In the genomic region with DNA sequence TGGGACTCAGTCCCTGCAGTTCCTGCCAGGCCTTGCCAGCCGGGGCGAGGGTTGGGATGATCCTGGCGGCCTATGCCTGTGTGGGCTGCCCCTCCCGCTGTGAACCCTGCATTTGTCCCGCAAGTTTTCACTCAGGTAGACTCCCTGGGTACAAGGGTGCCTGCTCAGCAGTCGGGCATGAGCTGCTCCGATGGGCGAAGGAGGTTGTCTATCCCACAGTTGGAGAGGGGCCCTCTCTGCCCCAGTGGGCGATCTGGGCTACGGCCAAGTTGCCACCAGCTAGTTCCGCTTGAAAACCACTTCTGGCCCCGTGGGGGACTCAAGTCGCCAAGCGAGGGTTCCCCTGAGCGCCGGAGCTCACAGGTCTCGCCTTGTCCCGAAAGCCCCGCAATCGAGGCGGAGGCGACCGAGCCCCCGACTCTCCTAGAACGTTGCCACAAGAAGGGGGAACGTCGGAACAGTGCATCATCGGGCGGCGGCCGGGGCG, we compare ENCODE assay signal across 1 cellular context.
TF ChIP-seq lines count a peak whose summit lies in the region.

No MANE protein-coding gene starts in this region.

TF ChIP-seq in HepG2, 621 proteins besides CTCF, POLR2A, EP300 and RAD21 (continued from another document and continues in another):
- TF ChIP-seq, protein P1, sequence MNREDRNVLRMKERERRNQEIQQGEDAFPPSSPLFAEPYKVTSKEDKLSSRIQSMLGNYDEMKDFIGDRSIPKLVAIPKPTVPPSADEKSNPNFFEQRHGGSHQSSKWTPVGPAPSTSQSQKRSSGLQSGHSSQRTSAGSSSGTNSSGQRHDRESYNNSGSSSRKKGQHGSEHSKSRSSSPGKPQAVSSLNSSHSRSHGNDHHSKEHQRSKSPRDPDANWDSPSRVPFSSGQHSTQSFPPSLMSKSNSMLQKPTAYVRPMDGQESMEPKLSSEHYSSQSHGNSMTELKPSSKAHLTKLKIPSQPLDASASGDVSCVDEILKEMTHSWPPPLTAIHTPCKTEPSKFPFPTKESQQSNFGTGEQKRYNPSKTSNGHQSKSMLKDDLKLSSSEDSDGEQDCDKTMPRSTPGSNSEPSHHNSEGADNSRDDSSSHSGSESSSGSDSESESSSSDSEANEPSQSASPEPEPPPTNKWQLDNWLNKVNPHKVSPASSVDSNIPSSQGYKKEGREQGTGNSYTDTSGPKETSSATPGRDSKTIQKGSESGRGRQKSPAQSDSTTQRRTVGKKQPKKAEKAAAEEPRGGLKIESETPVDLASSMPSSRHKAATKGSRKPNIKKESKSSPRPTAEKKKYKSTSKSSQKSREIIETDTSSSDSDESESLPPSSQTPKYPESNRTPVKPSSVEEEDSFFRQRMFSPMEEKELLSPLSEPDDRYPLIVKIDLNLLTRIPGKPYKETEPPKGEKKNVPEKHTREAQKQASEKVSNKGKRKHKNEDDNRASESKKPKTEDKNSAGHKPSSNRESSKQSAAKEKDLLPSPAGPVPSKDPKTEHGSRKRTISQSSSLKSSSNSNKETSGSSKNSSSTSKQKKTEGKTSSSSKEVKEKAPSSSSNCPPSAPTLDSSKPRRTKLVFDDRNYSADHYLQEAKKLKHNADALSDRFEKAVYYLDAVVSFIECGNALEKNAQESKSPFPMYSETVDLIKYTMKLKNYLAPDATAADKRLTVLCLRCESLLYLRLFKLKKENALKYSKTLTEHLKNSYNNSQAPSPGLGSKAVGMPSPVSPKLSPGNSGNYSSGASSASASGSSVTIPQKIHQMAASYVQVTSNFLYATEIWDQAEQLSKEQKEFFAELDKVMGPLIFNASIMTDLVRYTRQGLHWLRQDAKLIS (CRISPR knock-in tag; IDR thresholded peaks at IDR 0.05): 0 out of 2 replicates have a peak, but pooled peaks have one; percentile 12
- TF ChIP-seq DNMT3B (CRISPR knock-in tag; conservative IDR thresholded peaks at IDR 0.05) (no peak), ZBTB7B (CRISPR knock-in tag; IDR thresholded peaks at IDR 0.05) (no peak), ZFP62 (CRISPR knock-in tag; IDR thresholded peaks at IDR 0.05) (0 out of 2 replicates have a peak, but pooled peaks have one; percentile 16), ASH2L (IDR thresholded peaks at IDR 0.05; ENCODE audit: insufficient read length, low read depth, low read length) (peak; percentile 32), ESRRA (CRISPR knock-in tag; IDR thresholded peaks at IDR 0.05; ENCODE audit: low read depth) (0 out of 2 replicates have a peak, but pooled peaks have one; percentile 6), IKZF1 (IDR thresholded peaks at IDR 0.05) (no peak), ZNF572 (CRISPR knock-in tag; IDR thresholded peaks at IDR 0.05) (0 out of 2 replicates have a peak, but pooled peaks have one; percentile 36), ETV5 (CRISPR knock-in tag; IDR thresholded peaks at IDR 0.05; ENCODE audit: borderline replicate concordance) (no peak), ZNF768 (CRISPR knock-in tag; IDR thresholded peaks at IDR 0.05) (no peak), ZNF746 (CRISPR knock-in tag; IDR thresholded peaks at IDR 0.05) (0 out of 2 replicates have a peak, but pooled peaks have one; percentile 16), ZBTB20 (CRISPR knock-in tag; IDR thresholded peaks at IDR 0.05; ENCODE audit: borderline replicate concordance, low read depth) (no peak), SSRP1 (CRISPR knock-in tag; IDR thresholded peaks at IDR 0.05) (no peak), SMAD3 (CRISPR knock-in tag; IDR thresholded peaks at IDR 0.05) (0 out of 2 replicates have a peak, but pooled peaks have one; percentile 6), ZNF207 (IDR thresholded peaks at IDR 0.05; ENCODE audit: borderline replicate concordance) (no peak), DR1 (CRISPR knock-in tag; IDR thresholded peaks at IDR 0.05) (peak; percentile 2; the same call in 1 of the 2 replicates), ZNF317 (CRISPR knock-in tag; IDR thresholded peaks at IDR 0.05) (no peak), ZFP82 (CRISPR knock-in tag; IDR thresholded peaks at IDR 0.05; ENCODE audit: borderline replicate concordance) (no peak), TEAD2 (CRISPR knock-in tag; IDR thresholded peaks at IDR 0.05) (0 out of 2 replicates have a peak, but pooled peaks have one; percentile 23), ISL2 (CRISPR knock-in tag; IDR thresholded peaks at IDR 0.05) (no peak), SETDB1 (CRISPR knock-in tag; IDR thresholded peaks at IDR 0.05; ENCODE audit: borderline replicate concordance) (no peak)
- TF ChIP-seq, protein P2, sequence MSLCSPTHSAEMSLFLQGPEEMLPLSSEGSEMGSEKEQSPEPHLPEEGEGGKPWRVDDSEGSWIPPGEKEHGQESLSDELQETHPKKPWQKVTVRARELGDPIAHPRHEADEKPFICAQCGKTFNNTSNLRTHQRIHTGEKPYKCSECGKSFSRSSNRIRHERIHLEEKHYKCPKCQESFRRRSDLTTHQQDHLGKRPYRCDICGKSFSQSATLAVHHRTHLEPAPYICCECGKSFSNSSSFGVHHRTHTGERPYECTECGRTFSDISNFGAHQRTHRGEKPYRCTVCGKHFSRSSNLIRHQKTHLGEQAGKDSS (CRISPR knock-in tag; IDR thresholded peaks at IDR 0.05; ENCODE audit: borderline replicate concordance, low read depth): no peak
- TF ChIP-seq, protein P3, sequence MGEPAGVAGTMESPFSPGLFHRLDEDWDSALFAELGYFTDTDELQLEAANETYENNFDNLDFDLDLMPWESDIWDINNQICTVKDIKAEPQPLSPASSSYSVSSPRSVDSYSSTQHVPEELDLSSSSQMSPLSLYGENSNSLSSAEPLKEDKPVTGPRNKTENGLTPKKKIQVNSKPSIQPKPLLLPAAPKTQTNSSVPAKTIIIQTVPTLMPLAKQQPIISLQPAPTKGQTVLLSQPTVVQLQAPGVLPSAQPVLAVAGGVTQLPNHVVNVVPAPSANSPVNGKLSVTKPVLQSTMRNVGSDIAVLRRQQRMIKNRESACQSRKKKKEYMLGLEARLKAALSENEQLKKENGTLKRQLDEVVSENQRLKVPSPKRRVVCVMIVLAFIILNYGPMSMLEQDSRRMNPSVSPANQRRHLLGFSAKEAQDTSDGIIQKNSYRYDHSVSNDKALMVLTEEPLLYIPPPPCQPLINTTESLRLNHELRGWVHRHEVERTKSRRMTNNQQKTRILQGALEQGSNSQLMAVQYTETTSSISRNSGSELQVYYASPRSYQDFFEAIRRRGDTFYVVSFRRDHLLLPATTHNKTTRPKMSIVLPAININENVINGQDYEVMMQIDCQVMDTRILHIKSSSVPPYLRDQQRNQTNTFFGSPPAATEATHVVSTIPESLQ (CRISPR knock-in tag; conservative IDR thresholded peaks at IDR 0.05): no peak
- TF ChIP-seq, protein P4, sequence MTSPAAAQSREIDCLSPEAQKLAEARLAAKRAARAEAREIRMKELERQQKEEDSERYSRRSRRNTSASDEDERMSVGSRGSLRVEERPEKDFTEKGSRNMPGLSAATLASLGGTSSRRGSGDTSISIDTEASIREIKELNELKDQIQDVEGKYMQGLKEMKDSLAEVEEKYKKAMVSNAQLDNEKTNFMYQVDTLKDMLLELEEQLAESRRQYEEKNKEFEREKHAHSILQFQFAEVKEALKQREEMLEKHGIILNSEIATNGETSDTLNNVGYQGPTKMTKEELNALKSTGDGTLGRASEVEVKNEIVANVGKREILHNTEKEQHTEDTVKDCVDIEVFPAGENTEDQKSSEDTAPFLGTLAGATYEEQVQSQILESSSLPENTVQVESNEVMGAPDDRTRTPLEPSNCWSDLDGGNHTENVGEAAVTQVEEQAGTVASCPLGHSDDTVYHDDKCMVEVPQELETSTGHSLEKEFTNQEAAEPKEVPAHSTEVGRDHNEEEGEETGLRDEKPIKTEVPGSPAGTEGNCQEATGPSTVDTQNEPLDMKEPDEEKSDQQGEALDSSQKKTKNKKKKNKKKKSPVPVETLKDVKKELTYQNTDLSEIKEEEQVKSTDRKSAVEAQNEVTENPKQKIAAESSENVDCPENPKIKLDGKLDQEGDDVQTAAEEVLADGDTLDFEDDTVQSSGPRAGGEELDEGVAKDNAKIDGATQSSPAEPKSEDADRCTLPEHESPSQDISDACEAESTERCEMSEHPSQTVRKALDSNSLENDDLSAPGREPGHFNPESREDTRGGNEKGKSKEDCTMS (CRISPR knock-in tag; conservative IDR thresholded peaks at IDR 0.05): no peak
- TF ChIP-seq, protein P5, sequence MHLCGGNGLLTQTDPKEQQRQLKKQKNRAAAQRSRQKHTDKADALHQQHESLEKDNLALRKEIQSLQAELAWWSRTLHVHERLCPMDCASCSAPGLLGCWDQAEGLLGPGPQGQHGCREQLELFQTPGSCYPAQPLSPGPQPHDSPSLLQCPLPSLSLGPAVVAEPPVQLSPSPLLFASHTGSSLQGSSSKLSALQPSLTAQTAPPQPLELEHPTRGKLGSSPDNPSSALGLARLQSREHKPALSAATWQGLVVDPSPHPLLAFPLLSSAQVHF (CRISPR knock-in tag; IDR thresholded peaks at IDR 0.05): 0 out of 2 replicates have a peak, but pooled peaks have one; percentile 15
- TF ChIP-seq, protein P6, sequence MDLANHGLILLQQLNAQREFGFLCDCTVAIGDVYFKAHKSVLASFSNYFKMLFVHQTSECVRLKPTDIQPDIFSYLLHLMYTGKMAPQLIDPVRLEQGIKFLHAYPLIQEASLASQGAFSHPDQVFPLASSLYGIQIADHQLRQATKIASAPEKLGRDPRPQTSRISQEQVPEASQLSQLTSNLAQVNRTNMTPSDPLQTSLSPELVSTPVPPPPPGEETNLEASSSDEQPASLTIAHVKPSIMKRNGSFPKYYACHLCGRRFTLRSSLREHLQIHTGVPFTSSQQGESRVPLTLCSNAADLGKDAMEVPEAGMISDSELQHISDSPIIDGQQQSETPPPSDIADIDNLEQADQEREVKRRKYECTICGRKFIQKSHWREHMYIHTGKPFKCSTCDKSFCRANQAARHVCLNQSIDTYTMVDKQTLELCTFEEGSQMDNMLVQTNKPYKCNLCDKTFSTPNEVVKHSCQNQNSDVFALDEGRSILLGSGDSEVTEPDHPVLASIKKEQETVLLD (CRISPR knock-in tag; IDR thresholded peaks at IDR 0.05; ENCODE audit: low read depth): no peak; the same call in 1 of the 2 replicates
- TF ChIP-seq, protein P7, sequence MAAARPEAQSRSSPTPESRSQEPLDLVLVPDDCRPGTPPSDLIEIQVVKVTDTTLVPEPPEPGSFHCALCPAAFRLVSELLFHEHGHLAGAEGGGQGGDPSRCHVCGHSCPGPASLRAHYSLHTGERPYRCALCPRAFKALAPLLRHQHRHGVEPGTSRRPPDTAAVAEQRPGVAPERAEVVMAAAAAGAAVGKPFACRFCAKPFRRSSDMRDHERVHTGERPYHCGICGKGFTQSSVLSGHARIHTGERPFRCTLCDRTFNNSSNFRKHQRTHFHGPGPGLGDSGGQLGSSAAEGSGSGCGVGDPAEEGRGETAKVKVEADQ (CRISPR knock-in tag; IDR thresholded peaks at IDR 0.05; ENCODE audit: borderline replicate concordance): 0 out of 2 replicates have a peak, but pooled peaks have one; percentile 5
- TF ChIP-seq, protein P8, sequence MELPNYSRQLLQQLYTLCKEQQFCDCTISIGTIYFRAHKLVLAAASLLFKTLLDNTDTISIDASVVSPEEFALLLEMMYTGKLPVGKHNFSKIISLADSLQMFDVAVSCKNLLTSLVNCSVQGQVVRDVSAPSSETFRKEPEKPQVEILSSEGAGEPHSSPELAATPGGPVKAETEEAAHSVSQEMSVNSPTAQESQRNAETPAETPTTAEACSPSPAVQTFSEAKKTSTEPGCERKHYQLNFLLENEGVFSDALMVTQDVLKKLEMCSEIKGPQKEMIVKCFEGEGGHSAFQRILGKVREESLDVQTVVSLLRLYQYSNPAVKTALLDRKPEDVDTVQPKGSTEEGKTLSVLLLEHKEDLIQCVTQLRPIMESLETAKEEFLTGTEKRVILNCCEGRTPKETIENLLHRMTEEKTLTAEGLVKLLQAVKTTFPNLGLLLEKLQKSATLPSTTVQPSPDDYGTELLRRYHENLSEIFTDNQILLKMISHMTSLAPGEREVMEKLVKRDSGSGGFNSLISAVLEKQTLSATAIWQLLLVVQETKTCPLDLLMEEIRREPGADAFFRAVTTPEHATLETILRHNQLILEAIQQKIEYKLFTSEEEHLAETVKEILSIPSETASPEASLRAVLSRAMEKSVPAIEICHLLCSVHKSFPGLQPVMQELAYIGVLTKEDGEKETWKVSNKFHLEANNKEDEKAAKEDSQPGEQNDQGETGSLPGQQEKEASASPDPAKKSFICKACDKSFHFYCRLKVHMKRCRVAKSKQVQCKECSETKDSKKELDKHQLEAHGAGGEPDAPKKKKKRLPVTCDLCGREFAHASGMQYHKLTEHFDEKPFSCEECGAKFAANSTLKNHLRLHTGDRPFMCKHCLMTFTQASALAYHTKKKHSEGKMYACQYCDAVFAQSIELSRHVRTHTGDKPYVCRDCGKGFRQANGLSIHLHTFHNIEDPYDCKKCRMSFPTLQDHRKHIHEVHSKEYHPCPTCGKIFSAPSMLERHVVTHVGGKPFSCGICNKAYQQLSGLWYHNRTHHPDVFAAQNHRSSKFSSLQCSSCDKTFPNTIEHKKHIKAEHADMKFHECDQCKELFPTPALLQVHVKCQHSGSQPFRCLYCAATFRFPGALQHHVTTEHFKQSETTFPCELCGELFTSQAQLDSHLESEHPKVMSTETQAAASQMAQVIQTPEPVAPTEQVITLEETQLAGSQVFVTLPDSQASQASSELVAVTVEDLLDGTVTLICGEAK (IDR thresholded peaks at IDR 0.05): no peak
- TF ChIP-seq, protein P8 (CRISPR knock-in tag; IDR thresholded peaks at IDR 0.05): no peak; the same call in 1 of the 2 replicates
- TF ChIP-seq, protein P9, sequence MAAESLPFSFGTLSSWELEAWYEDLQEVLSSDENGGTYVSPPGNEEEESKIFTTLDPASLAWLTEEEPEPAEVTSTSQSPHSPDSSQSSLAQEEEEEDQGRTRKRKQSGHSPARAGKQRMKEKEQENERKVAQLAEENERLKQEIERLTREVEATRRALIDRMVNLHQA (CRISPR knock-in tag; IDR thresholded peaks at IDR 0.05): no peak
- TF ChIP-seq, protein P10, sequence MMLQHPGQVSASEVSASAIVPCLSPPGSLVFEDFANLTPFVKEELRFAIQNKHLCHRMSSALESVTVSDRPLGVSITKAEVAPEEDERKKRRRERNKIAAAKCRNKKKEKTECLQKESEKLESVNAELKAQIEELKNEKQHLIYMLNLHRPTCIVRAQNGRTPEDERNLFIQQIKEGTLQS (CRISPR knock-in tag; IDR thresholded peaks at IDR 0.05): no peak
